Comparison of ENCODE assay signal across 8 cellular contexts in the genomic region with DNA sequence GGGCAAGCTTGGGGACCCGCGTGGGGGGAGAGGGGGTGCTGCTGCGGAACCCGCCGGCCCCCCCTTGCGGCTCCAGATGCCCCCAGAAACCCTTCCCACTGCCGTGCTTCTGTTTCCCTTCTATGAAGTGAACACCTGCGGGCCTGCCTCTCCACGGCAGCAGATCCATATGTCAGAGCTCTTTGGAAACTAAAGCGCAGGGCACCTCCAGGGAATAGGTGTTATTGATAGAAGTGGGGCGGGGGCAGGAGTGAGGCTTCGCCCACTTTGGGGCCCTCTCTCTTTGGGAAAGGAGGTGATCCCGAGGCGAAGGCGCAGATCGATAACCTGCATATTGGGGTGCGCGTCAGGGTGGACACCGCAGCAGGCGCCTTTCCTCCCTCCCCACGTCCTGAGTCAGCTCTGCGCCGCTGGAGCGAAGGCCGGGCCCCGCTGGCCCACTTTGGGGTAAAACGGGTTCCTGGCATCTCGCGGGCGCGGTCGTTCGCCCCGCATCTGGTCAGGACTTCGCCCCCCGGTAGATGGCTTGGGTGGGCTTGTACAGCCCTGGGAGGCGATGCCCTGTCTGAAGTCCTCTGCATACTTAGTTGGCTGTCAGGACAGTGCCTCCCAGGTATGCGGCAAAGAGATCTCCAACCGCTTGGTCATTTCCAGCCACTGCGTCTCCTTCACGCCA. TPM values are rescaled to one million over a fixed set of nuclear protein-coding genes. Genes with fewer than 3 reads are reported as not detected.
DNase-seq lines count a peak whose midpoint lies in the region; ATAC-seq and TF ChIP-seq lines count a peak whose summit lies in the region.

No MANE protein-coding gene starts in this region.

- H3K4me1 ChIP-seq in HEK293 (ENCODE audit: control insufficient read depth, insufficient read depth, low read length) (no peaks in the 10 kb centered on the region), psoas muscle (peaks cover 18% of the 10 kb centered on the region)

- peak overlapping the region; percentile 72 for H3K27ac Mint-ChIP-seq in CD4-positive, alpha-beta T cell
- no peak overlapping the region for H3K27ac Mint-ChIP-seq in activated B cell treated with CpG ODN at 0.5 μM for 24 hours

- no peaks in the 10 kb centered on the region for H3K27me3 ChIP-seq in CD4-positive, alpha-beta T cell (ENCODE audit: control insufficient read depth, insufficient read depth, low read length)
- no peaks in the 10 kb centered on the region for H3K27me3 ChIP-seq in psoas muscle (ENCODE audit: insufficient read depth in 3 of 3, low read length in 2 of 3)

- POLR2A ChIA-PET in CD4-positive, alpha-beta T cell (lab: Charles Lee) = interaction anchor here (0.6 to 2.6 kb wide), 11 partner anchors 17 to 857 kb away, joined by 3 to 52 read pairs (median 5); a partner anchor contains a TSS
- POLR2A ChIA-PET in HEK293 (lab: Yijun Ruan, JAX) (interaction anchor here (0.5 to 2.3 kb wide), 12 partner anchors 8 to 151 kb away, joined by 3 to 81 read pairs (median 4); a partner anchor contains a TSS), activated B cell treated with CpG ODN at 0.5 μM for 24 hours (lab: Charles Lee) (interaction anchor here (0.7 to 4.6 kb wide), 12 partner anchors 13 to 249 kb away, joined by 3 to 88 read pairs (median 4); a partner anchor contains a TSS)

- H3K9me3 Mint-ChIP-seq in CD4-positive, alpha-beta T cell = no peaks in the 10 kb centered on the region
- no peaks in the 10 kb centered on the region for H3K9me3 Mint-ChIP-seq in activated B cell treated with CpG ODN at 0.5 μM for 24 hours

- peak overlapping the region; percentile 90 for H3K4me3 Mint-ChIP-seq in CD4-positive, alpha-beta T cell
- peak overlapping the region; percentile 91 for H3K4me3 Mint-ChIP-seq in activated B cell treated with CpG ODN at 0.5 μM for 24 hours

- WGBS in psoas muscle, 3 donors = 1 to 2% (median 1%) methylated on average over 38 to 41 of the region's 41 CpGs

- TF ChIP-seq CTCF in CD4-positive, alpha-beta T cell (IDR thresholded peaks at IDR 0.05) = no peak
- TF ChIP-seq CTCF in HEK293 (tag by site-specific recombination; IDR thresholded peaks at IDR 0.05) (peak; percentile 80), activated B cell treated with CpG ODN at 0.5 μM for 24 hours (IDR thresholded peaks at IDR 0.05) (no peak), fibroblast of pulmonary artery (IDR thresholded peaks at IDR 0.05; ENCODE audit: low read length, missing control alignments) (no peak), psoas muscle (IDR thresholded peaks at IDR 0.05) (no peak)

- H3K36me3 ChIP-seq in HEK293 (ENCODE audit: control insufficient read depth in 2 of 2, insufficient read depth in 1 of 2, low read length in 2 of 2) = no peaks in the 10 kb centered on the region
- no peaks in the 10 kb centered on the region for H3K36me3 ChIP-seq in psoas muscle (ENCODE audit: insufficient read depth in 1 of 2, low read depth in 1 of 2)

- no peaks in the 10 kb centered on the region for H3K9me3 ChIP-seq in CD4-positive, alpha-beta T cell (ENCODE audit: control insufficient read depth, low read length)
- no peaks in the 10 kb centered on the region for H3K9me3 ChIP-seq in HEK293 (ENCODE audit: control insufficient read depth, insufficient read depth, low read depth, low read length)
- H3K9me3 ChIP-seq in psoas muscle = no peaks in the 10 kb centered on the region

- intact Hi-C loops in CD4-positive, alpha-beta T cell (cut with DNase I, micrococcal nuclease) = loop anchor here (1.0 to 10.0 kb wide), 3 partner anchors 19 to 630 kb away; a partner anchor contains a TSS
- intact Hi-C loops in activated B cell treated with CpG ODN at 0.5 μM for 24 hours (cut with micrococcal nuclease) (loop anchor here (10.0 kb wide), 1 partner anchor 1180 kb away; a partner anchor contains a TSS), psoas muscle (cut with DNase I) (no loop called here)

- CTCF ChIA-PET in CD4-positive, alpha-beta T cell (lab: Charles Lee) = interaction anchor here (0.6 to 3.8 kb wide), 2 partner anchors 19 to 76 kb away, joined by 4 to 29 read pairs; a partner anchor contains a TSS
- CTCF ChIA-PET in HEK293 (lab: Yijun Ruan, JAX) (interaction anchor here (0.6 to 2.2 kb wide), 5 partner anchors 19 to 200 kb away, joined by 3 to 10 read pairs (median 4); a partner anchor contains a TSS), activated B cell treated with CpG ODN at 0.5 μM for 24 hours (lab: Charles Lee) (interaction anchor here (1.3 to 1.6 kb wide), 2 partner anchors 19 to 21 kb away, joined by 3 to 11 read pairs; no protein-coding TSS in a partner anchor)

- DNase-seq in CD4-positive, alpha-beta T cell = no peak
- DNase-seq in activated B cell treated with CpG ODN at 0.5 μM for 24 hours (no peak), fibroblast of pulmonary artery (ENCODE audit: low read depth) (no peak), psoas muscle (peak in 1 of 2 donors; percentile 59), SHP77 treated with DMSO at 0.1 percent for 48 hours (lab: John Stamatoyannopoulos, UW) (no peak), NCI-H446 (lab: John Stamatoyannopoulos, UW) (no peak)

- peak; percentile 11 for ATAC-seq in CD4-positive, alpha-beta T cell (ENCODE audit: poor library complexity)
- no peak for ATAC-seq in activated B cell treated with CpG ODN at 0.5 μM for 24 hours (ENCODE audit: low read depth)
- no peak for ATAC-seq in psoas muscle
- no peak for ATAC-seq in HG02884 (IDR thresholded peaks at IDR 0.05; ENCODE audit: unreplicated experiment)

- H3K36me3 Mint-ChIP-seq in CD4-positive, alpha-beta T cell (ENCODE audit: low read depth) = no peaks in the 10 kb centered on the region
- H3K36me3 Mint-ChIP-seq in activated B cell treated with CpG ODN at 0.5 μM for 24 hours (ENCODE audit: low read depth) = peaks cover 2% of the 10 kb centered on the region

- H3K27ac ChIP-seq in CD4-positive, alpha-beta T cell (ENCODE audit: low read depth, low read length) = peak overlapping the region; percentile 46
- H3K27ac ChIP-seq in HEK293 (ENCODE audit: extremely low read depth, low read depth, low read length) (peak overlapping the region; percentile 38; the same call in 1 of the 2 replicates), psoas muscle (peak overlapping the region; percentile 85)

- H3K4me1 Mint-ChIP-seq in CD4-positive, alpha-beta T cell (ENCODE audit: low read depth) = peaks cover 29% of the 10 kb centered on the region
- peaks cover 24% of the 10 kb centered on the region for H3K4me1 Mint-ChIP-seq in activated B cell treated with CpG ODN at 0.5 μM for 24 hours

- H3K4me3 ChIP-seq in HEK293 (ENCODE audit: low read depth, low read length) (peak overlapping the region; percentile 79), fibroblast of pulmonary artery (replicated peaks; ENCODE audit: low read depth, low read length) (peak overlapping the region; percentile 78), psoas muscle (peak overlapping the region; percentile 89)

- no peaks in the 10 kb centered on the region for H3K27me3 Mint-ChIP-seq in CD4-positive, alpha-beta T cell
- no peaks in the 10 kb centered on the region for H3K27me3 Mint-ChIP-seq in activated B cell treated with CpG ODN at 0.5 μM for 24 hours

TF ChIP-seq in HEK293, 187 proteins besides CTCF, POLR2A, EP300 and RAD21 (continues in another document):
- TF ChIP-seq YY1 (tag by site-specific recombination; IDR thresholded peaks at IDR 0.05) (0 out of 2 replicates have a peak, but pooled peaks have one; percentile 16), ZNF561 (tag by site-specific recombination; IDR thresholded peaks at IDR 0.05; ENCODE audit: borderline replicate concordance) (peak; percentile 33; the same call in 1 of the 2 replicates), YY2 (tag by site-specific recombination; IDR thresholded peaks at IDR 0.05) (peak; percentile 43; the same call in 1 of the 2 replicates), FEZF1 (tag by site-specific recombination; IDR thresholded peaks at IDR 0.05) (peak; percentile 70), ZNF423 (tag by site-specific recombination; IDR thresholded peaks at IDR 0.05) (no peak)
- TF ChIP-seq, protein P1, sequence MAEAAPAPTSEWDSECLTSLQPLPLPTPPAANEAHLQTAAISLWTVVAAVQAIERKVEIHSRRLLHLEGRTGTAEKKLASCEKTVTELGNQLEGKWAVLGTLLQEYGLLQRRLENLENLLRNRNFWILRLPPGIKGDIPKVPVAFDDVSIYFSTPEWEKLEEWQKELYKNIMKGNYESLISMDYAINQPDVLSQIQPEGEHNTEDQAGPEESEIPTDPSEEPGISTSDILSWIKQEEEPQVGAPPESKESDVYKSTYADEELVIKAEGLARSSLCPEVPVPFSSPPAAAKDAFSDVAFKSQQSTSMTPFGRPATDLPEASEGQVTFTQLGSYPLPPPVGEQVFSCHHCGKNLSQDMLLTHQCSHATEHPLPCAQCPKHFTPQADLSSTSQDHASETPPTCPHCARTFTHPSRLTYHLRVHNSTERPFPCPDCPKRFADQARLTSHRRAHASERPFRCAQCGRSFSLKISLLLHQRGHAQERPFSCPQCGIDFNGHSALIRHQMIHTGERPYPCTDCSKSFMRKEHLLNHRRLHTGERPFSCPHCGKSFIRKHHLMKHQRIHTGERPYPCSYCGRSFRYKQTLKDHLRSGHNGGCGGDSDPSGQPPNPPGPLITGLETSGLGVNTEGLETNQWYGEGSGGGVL (tag by site-specific recombination; IDR thresholded peaks at IDR 0.05) = peak; percentile 78
- TF ChIP-seq, protein P2, sequence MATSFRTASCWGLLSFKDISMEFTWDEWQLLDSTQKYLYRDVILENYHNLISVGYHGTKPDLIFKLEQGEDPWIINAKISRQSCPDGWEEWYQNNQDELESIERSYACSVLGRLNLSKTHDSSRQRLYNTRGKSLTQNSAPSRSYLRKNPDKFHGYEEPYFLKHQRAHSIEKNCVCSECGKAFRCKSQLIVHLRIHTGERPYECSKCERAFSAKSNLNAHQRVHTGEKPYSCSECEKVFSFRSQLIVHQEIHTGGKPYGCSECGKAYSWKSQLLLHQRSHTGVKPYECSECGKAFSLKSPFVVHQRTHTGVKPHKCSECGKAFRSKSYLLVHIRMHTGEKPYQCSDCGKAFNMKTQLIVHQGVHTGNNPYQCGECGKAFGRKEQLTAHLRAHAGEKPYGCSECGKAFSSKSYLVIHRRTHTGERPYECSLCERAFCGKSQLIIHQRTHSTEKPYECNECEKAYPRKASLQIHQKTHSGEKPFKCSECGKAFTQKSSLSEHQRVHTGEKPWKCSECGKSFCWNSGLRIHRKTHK (tag by site-specific recombination; IDR thresholded peaks at IDR 0.05) = no peak

RNA-seq across cellular contexts. Expression of a gene that starts 0.5 kb away (rescaled TPM):
- 10 to 100 TPM; 28.3 to 30.9 TPM for total RNA-seq in CD4-positive, alpha-beta T cell
- 29.4 and 36.0 TPM in 2 replicates for total RNA-seq in activated B cell treated with CpG ODN at 0.5 μM for 24 hours
- 10 to 100 TPM; 15.6 to 29.0 (median 22.0) TPM for total RNA-seq in psoas muscle
- polyA plus RNA-seq in psoas muscle = 10 to 100 TPM; 10.0 to 29.0 (median 17.9) TPM

RNA-seq across cellular contexts. Expression of a gene that starts 19.8 kb away (rescaled TPM):
- 10 to 100 TPM; 21.3 to 21.9 TPM for total RNA-seq in CD4-positive, alpha-beta T cell
- 43.2 and 48.6 TPM in 2 replicates for total RNA-seq in activated B cell treated with CpG ODN at 0.5 μM for 24 hours
- 10 to 100 TPM; 29.3 to 37.5 (median 31.2) TPM for total RNA-seq in psoas muscle
- 10 to 100 TPM in 2 of 3 donors, 1 to 10 TPM in 1; 6.8 to 49.6 (median 15.0) TPM for polyA plus RNA-seq in psoas muscle

RNA-seq across cellular contexts. Expression of a gene that starts 52.0 kb away (rescaled TPM):
- total RNA-seq in CD4-positive, alpha-beta T cell = 1 to 10 TPM; 4.9 to 5.5 TPM
- total RNA-seq in activated B cell treated with CpG ODN at 0.5 μM for 24 hours (11.2 and 12.2 TPM in 2 replicates), psoas muscle (1 to 10 TPM in 3 of 4 donors, under 1 TPM in 1; 0.69 to 1.2 (median 1.1) TPM)
- 1 to 10 TPM; 1.1 to 1.6 (median 1.2) TPM for polyA plus RNA-seq in psoas muscle

Comparison
In these comparisons a context has a peak if more than half of its experiments do, and no peak if none do; other contexts are left out.
1. intact Hi-C loops: an anchor here in CD4-positive, alpha-beta T cell (1.0 to 10.0 kb wide) and activated B cell treated with CpG ODN at 0.5 μM for 24 hours (10.0 kb wide); none called in psoas muscle.